Comparison of ENCODE assay signal across 16 cellular contexts in genomic region chr7:151744656-151745055, GRCh38.
A peak's percentile ranks its signal among the peaks of the same experiment; 100 is the strongest.
DNase-seq lines count a peak whose midpoint lies in the region; ATAC-seq and TF ChIP-seq lines count a peak whose summit lies in the region.
"Had no signal": no experiment of that assay in that cellular context is flagged by ENCODE, and none has a peak within 500 bp of the region (broad histone marks: within the 10 kb centered on the region; RNA-seq: fewer than 3 reads in every experiment).

No MANE protein-coding gene starts in this region.

- TF ChIP-seq CTCF in tibial artery (IDR thresholded peaks at IDR 0.05) = no peak

- H3K27me3 Mint-ChIP-seq in activated naive CD8-positive, alpha-beta T cell = no peaks in the 10 kb centered on the region
- no peaks in the 10 kb centered on the region for H3K27me3 Mint-ChIP-seq in activated naive CD8-positive, alpha-beta T cell treated with anti-CD3 and anti-CD28 coated beads, Interleukin-2, amount 50 U/mL, for 24 hours
- no peaks in the 10 kb centered on the region for H3K27me3 Mint-ChIP-seq in dendritic cell treated with granulocyte-macrophage colony-stimulating factor and Interleukin-4, amounts not matched to agents 40 ng/mL and 50 ng/mL, for 4 days

- H3K4me1 ChIP-seq in mucosa of stomach (ENCODE audit: control insufficient read depth, insufficient read depth, low read length) (peaks cover 40% of the 10 kb centered on the region), tibial artery (peaks cover 0 to 43% (median 36%) of the 10 kb centered on the region in 4 donors)

- H3K36me3 ChIP-seq in mucosa of stomach (ENCODE audit: control insufficient read depth, insufficient read depth, low read length) = no peaks in the 10 kb centered on the region
- no peaks in the 10 kb centered on the region for H3K36me3 ChIP-seq in tibial artery
- H3K36me3 ChIP-seq: sigmoid colon had no signal

- peaks cover 36% of the 10 kb centered on the region for H3K4me1 Mint-ChIP-seq in activated naive CD8-positive, alpha-beta T cell (ENCODE audit: low read depth)
- H3K4me1 Mint-ChIP-seq in activated naive CD8-positive, alpha-beta T cell treated with anti-CD3 and anti-CD28 coated beads, Interleukin-2, amount 50 U/mL, for 24 hours = peaks cover 38% of the 10 kb centered on the region
- peaks cover 75% of the 10 kb centered on the region for H3K4me1 Mint-ChIP-seq in dendritic cell treated with granulocyte-macrophage colony-stimulating factor and Interleukin-4, amounts not matched to agents 40 ng/mL and 50 ng/mL, for 4 days (ENCODE audit: low read depth)

- intact Hi-C loops in dendritic cell treated with granulocyte-macrophage colony-stimulating factor and Interleukin-4, amounts not matched to agents 40 ng/mL and 50 ng/mL, for 4 days (cut with micrococcal nuclease) = loop anchor here (10.0 kb wide), 1 partner anchor 110 kb away; no protein-coding TSS in a partner anchor
- intact Hi-C loops in tibial artery (cut with DNase I; ENCODE audit: low total_unique reads) = no loop called here

- no peak overlapping the region for H3K4me3 ChIP-seq in mucosa of stomach (ENCODE audit: low read length)
- H3K4me3 ChIP-seq in tibial artery = no peak overlapping the region
- H3K4me3 ChIP-seq: sigmoid colon had no signal

- H3K27ac Mint-ChIP-seq in activated naive CD8-positive, alpha-beta T cell = no peak overlapping the region
- H3K27ac Mint-ChIP-seq in activated naive CD8-positive, alpha-beta T cell treated with anti-CD3 and anti-CD28 coated beads, Interleukin-2, amount 50 U/mL, for 24 hours = no peak overlapping the region
- peak overlapping the region; percentile 43 for H3K27ac Mint-ChIP-seq in dendritic cell treated with granulocyte-macrophage colony-stimulating factor and Interleukin-4, amounts not matched to agents 40 ng/mL and 50 ng/mL, for 4 days

- peaks cover 11% of the 10 kb centered on the region for H3K36me3 Mint-ChIP-seq in activated naive CD8-positive, alpha-beta T cell
- no peaks in the 10 kb centered on the region for H3K36me3 Mint-ChIP-seq in activated naive CD8-positive, alpha-beta T cell treated with anti-CD3 and anti-CD28 coated beads, Interleukin-2, amount 50 U/mL, for 24 hours (ENCODE audit: low read depth)
- peaks cover 34% of the 10 kb centered on the region for H3K36me3 Mint-ChIP-seq in dendritic cell treated with granulocyte-macrophage colony-stimulating factor and Interleukin-4, amounts not matched to agents 40 ng/mL and 50 ng/mL, for 4 days (ENCODE audit: low read depth)

- ATAC-seq in activated naive CD8-positive, alpha-beta T cell treated with anti-CD3 and anti-CD28 coated beads, Interleukin-2, amount 50 U/mL, for 24 hours = no peak
- ATAC-seq in HG03432 (IDR thresholded peaks at IDR 0.05; ENCODE audit: unreplicated experiment) (no peak), GM21447 (IDR thresholded peaks at IDR 0.05; ENCODE audit: unreplicated experiment) (no peak), GM21528 (IDR thresholded peaks at IDR 0.05; ENCODE audit: low FRiP score, unreplicated experiment) (no peak)

- no peaks in the 10 kb centered on the region for H3K9me3 ChIP-seq in mucosa of stomach (ENCODE audit: control insufficient read depth, low read length)
- H3K9me3 ChIP-seq in tibial artery = no peaks in the 10 kb centered on the region
- H3K9me3 ChIP-seq: sigmoid colon had no signal

- peak overlapping the region; percentile 32 for H3K4me3 Mint-ChIP-seq in activated naive CD8-positive, alpha-beta T cell
- H3K4me3 Mint-ChIP-seq in activated naive CD8-positive, alpha-beta T cell treated with anti-CD3 and anti-CD28 coated beads, Interleukin-2, amount 50 U/mL, for 24 hours = no peak overlapping the region
- H3K4me3 Mint-ChIP-seq in dendritic cell treated with granulocyte-macrophage colony-stimulating factor and Interleukin-4, amounts not matched to agents 40 ng/mL and 50 ng/mL, for 4 days = no peak overlapping the region

- H3K9ac ChIP-seq in mucosa of stomach (ENCODE audit: low read length) = peak overlapping the region; percentile 0

- H3K27me3 ChIP-seq in mucosa of stomach (ENCODE audit: control insufficient read depth, insufficient read depth, low read length) (no peaks in the 10 kb centered on the region), tibial artery (no peaks in the 10 kb centered on the region)
- H3K27me3 ChIP-seq: sigmoid colon had no signal

- no peaks in the 10 kb centered on the region for H3K9me3 Mint-ChIP-seq in activated naive CD8-positive, alpha-beta T cell (ENCODE audit: low read depth)
- H3K9me3 Mint-ChIP-seq in activated naive CD8-positive, alpha-beta T cell treated with anti-CD3 and anti-CD28 coated beads, Interleukin-2, amount 50 U/mL, for 24 hours = no peaks in the 10 kb centered on the region
- no peaks in the 10 kb centered on the region for H3K9me3 Mint-ChIP-seq in dendritic cell treated with granulocyte-macrophage colony-stimulating factor and Interleukin-4, amounts not matched to agents 40 ng/mL and 50 ng/mL, for 4 days

- peak overlapping the region; percentile 36 to 61 for H3K27ac ChIP-seq in tibial artery
- H3K27ac ChIP-seq: 22Rv1, sigmoid colon had no signal

- DNase-seq in activated naive CD8-positive, alpha-beta T cell treated with anti-CD3 and anti-CD28 coated beads, Interleukin-2, amount 50 U/mL, for 24 hours = no peak
- DNase-seq in tibial artery = no peak
- DNase-seq: activated effector memory CD4-positive, alpha-beta T cell treated with Interleukin-2 at 50 U/mL for 16 hours; GDM1; NCI-H1417 treated with DMSO at 0.1 percent for 48 hours; NCI-H69; nucleus accumbens; sigmoid colon; T-helper 9 cell had no signal
